ENCODE assay signal across 8 cellular contexts in the genomic region with DNA sequence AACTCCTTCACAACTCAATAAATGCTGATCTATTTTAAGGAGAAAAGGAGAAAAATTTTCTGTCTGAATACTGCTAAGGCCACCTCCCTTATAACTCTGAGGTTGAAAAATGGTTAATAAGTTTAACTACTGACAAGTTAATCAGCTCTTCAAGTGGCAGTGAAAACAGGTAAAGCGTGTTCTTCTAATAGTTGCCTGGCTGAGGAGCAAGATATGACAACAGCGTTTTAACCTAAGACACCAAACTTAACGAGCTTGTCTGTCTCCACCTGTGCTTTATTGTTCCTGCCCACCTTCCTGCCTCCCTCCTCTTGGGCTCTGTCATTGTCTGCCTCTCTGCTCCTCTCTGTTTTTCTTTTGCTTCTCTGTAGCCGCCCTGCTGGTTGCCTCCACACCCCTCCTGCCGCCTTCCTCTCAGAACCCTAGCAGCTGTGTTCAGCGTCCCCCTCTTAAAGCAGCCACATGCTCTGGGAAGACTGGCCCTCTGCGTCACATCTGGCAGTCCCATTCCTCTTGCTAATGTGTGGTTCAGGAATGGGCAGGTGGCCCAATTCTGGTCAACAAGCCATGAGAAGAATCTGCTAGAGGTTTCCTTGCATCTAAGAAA. TPM values are rescaled to one million over a fixed set of nuclear protein-coding genes. Genes with fewer than 3 reads are reported as not detected.
DNase-seq lines count a peak whose midpoint lies in the region; ATAC-seq, FAIRE-seq and TF ChIP-seq lines count a peak whose summit lies in the region.

No MANE protein-coding gene starts in this region.

- H3K9me3 Mint-ChIP-seq in Calu3 (ENCODE audit: low read depth, unreplicated experiment): no peaks in the 10 kb centered on the region

- peak overlapping the region; percentile 85 for H3K27ac Mint-ChIP-seq in Calu3 (ENCODE audit: unreplicated experiment)

- CTCF ChIA-PET in Calu3 (lab: Charles Lee): interaction anchor here (0.9 kb wide), 1 partner anchor 266 kb away, joined by 10 read pairs; a partner anchor contains a TSS

- peaks cover 3% of the 10 kb centered on the region for H3K27me3 Mint-ChIP-seq in Calu3 (ENCODE audit: unreplicated experiment)

- H3K36me3 Mint-ChIP-seq in Calu3 (ENCODE audit: insufficient read depth, unreplicated experiment): peaks cover 22% of the 10 kb centered on the region

- H3K4me3 ChIP-seq in HAP-1: no peak overlapping the region

- intact Hi-C loops in Calu3 (cut with micrococcal nuclease; ENCODE audit: unreplicated experiment): loop anchor here (5.0 kb wide), 1 partner anchor 90 kb away; no protein-coding TSS in a partner anchor

- peak; percentile 1 for ATAC-seq in HG03520 (IDR thresholded peaks at IDR 0.05; ENCODE audit: unreplicated experiment)

- in situ Hi-C loops in HAP-1 (cut with MboI; ENCODE audit: low sequenced_read_pairs): no loop called here

- peak overlapping the region; percentile 33 for H3K4me3 Mint-ChIP-seq in Calu3 (ENCODE audit: low read depth, unreplicated experiment)

- peaks cover 51% of the 10 kb centered on the region for H3K4me1 Mint-ChIP-seq in Calu3 (ENCODE audit: low read depth, unreplicated experiment)

- no peak for TF ChIP-seq CTCF in Calu3 (IDR thresholded peaks at IDR 0.05; ENCODE audit: unreplicated experiment)

- no peaks in the 10 kb centered on the region for H3K9me3 ChIP-seq in HAP-1

- H3K4me1 ChIP-seq in HAP-1: no peaks in the 10 kb centered on the region

- FAIRE-seq in urothelium cell line (lab: Jason Lieb, UNC): no peak

- no TSS peak for BruUV-seq in Calu3 (replicated peaks; lab: Mats Ljungman, UMichigan)

- H3K27me3 ChIP-seq in HAP-1 (ENCODE audit: low read depth): peaks cover 30% of the 10 kb centered on the region

- DNase-seq in Calu3 (no peak), activated T-cell treated with anti-CD3 and anti-CD28 coated beads for 1 hour (ENCODE audit: low read depth) (peak; percentile 13), myocyte (ENCODE audit: low read depth) (peak; percentile 25), glomerular visceral epithelial cell (ENCODE audit: extremely low spot score) (no peak), NCI-H226 (no peak), urothelium cell line (ENCODE audit: low spot score) (no peak), HAP-1 (ENCODE audit: low spot score in 2 of 2) (no peak)

- no peaks in the 10 kb centered on the region for H3K36me3 ChIP-seq in HAP-1 (replicated peaks)

RNA-seq across cellular contexts. Expression of a gene that starts 4.3 kb away (rescaled TPM):
- total RNA-seq in Calu3 (2022): 4.4 and 4.8 TPM in 2 replicates
- 14.1 and 19.7 TPM in 2 replicates for total RNA-seq in myocyte
- 13.9 TPM for polyA plus RNA-seq in myocyte (2012)

Comparison
In these comparisons a context has a peak if more than half of its experiments do, and no peak if none do; other contexts are left out.
1. DNase-seq: peak in activated T-cell treated with anti-CD3 and anti-CD28 coated beads for 1 hour (single experiment) and myocyte (single experiment); none in Calu3 (single experiment), glomerular visceral epithelial cell (single experiment), NCI-H226 (single experiment), urothelium cell line (single experiment) and HAP-1 (0 of 2).